ENCODE assay signal across 10 cellular contexts in the genomic region with DNA sequence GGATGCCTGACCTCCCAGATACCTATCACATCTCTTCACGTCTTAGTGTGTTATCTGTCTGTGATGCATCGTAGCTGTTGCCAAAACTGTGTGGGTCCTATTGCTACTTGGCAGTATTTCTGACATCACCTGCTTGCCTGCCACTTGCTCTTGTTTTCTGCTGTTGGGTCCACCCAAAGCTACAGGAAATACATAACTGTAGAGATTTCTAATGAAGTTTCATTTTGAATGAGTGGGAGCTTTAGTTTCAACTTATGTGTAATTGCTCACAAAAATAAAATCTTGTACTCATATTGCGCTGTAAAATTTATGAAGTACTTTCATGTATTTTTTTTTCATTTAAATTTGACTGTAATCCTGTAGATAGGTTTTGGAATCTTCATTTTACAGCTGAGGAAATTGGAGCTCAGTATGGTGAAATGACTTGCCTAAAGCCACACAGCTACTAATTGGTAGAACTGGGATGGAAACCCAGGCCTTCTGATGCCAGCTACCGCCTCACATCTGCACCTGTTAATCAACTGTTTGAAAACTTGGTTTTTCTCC.
DNase-seq lines count a peak whose midpoint lies in the region; ATAC-seq and TF ChIP-seq lines count a peak whose summit lies in the region.
"Had no signal": no experiment of that assay in that cellular context is flagged by ENCODE, and none has a peak within 500 bp of the region (broad histone marks: within the 10 kb centered on the region; RNA-seq: fewer than 3 reads in every experiment).

No MANE protein-coding gene starts in this region.

- BruUV-seq in A673 (replicated peaks; lab: Mats Ljungman, UMichigan): no TSS peak

- no peak overlapping the region for H3K27ac ChIP-seq in A673 (ENCODE audit: low read depth, low read length, poor library complexity, severe bottlenecking)
- H3K27ac ChIP-seq: gastroesophageal sphincter had no signal

- ATAC-seq in GM18498 (IDR thresholded peaks at IDR 0.05; ENCODE audit: unreplicated experiment) (peak; percentile 74), GM19351 (IDR thresholded peaks at IDR 0.05; ENCODE audit: unreplicated experiment) (peak; percentile 75), HG02943 (IDR thresholded peaks at IDR 0.05; ENCODE audit: low read depth, unreplicated experiment) (peak; percentile 81)
- ATAC-seq: gastroesophageal sphincter had no signal

- H3K27me3 ChIP-seq in A673 (replicated peaks; ENCODE audit: insufficient read depth, low read depth, low read length, poor library complexity): no peaks in the 10 kb centered on the region
- H3K27me3 ChIP-seq: gastroesophageal sphincter had no signal

- no peaks in the 10 kb centered on the region for H3K9me3 ChIP-seq in A673 (ENCODE audit: low read depth, low read length, poor library complexity, severe bottlenecking)
- H3K9me3 ChIP-seq: gastroesophageal sphincter had no signal

- intact Hi-C loops in A673 (cut with micrococcal nuclease; ENCODE audit: unreplicated experiment): no loop called here

- CTCF ChIA-PET in A673 (lab: Charles Lee): no interaction called here

- TF ChIP-seq CTCF in A673 (conservative IDR thresholded peaks at IDR 0.05; ENCODE audit: low read depth, low read length): no peak

- no peaks in the 10 kb centered on the region for H3K4me1 ChIP-seq in A673 (ENCODE audit: insufficient read depth, low read length, poor library complexity, severe bottlenecking)

- POLR2A ChIA-PET in A673 (lab: Charles Lee; ENCODE audit: low non-redundant PET): no interaction called here

- DNase-seq in RPMI8226 (peak; percentile 49), T-helper 9 cell (no peak), NCI-H2081 (lab: John Stamatoyannopoulos, UW) (no peak), NOMO-1 (lab: John Stamatoyannopoulos, UW; ENCODE audit: unreplicated experiment in 2 of 2) (no peak), A673 (ENCODE audit: low spot score) (no peak)
- DNase-seq: NCI-H510A treated with DMSO at 0.1 percent for 48 hours had no signal

- no peaks in the 10 kb centered on the region for H3K36me3 ChIP-seq in A673 (ENCODE audit: insufficient read depth, low read length, poor library complexity, severe bottlenecking)
- H3K36me3 ChIP-seq: gastroesophageal sphincter had no signal

- no peak overlapping the region for H3K4me3 ChIP-seq in A673 (ENCODE audit: low read depth, low read length, poor library complexity, severe bottlenecking)
- H3K4me3 ChIP-seq: gastroesophageal sphincter had no signal
